In the genomic region with DNA sequence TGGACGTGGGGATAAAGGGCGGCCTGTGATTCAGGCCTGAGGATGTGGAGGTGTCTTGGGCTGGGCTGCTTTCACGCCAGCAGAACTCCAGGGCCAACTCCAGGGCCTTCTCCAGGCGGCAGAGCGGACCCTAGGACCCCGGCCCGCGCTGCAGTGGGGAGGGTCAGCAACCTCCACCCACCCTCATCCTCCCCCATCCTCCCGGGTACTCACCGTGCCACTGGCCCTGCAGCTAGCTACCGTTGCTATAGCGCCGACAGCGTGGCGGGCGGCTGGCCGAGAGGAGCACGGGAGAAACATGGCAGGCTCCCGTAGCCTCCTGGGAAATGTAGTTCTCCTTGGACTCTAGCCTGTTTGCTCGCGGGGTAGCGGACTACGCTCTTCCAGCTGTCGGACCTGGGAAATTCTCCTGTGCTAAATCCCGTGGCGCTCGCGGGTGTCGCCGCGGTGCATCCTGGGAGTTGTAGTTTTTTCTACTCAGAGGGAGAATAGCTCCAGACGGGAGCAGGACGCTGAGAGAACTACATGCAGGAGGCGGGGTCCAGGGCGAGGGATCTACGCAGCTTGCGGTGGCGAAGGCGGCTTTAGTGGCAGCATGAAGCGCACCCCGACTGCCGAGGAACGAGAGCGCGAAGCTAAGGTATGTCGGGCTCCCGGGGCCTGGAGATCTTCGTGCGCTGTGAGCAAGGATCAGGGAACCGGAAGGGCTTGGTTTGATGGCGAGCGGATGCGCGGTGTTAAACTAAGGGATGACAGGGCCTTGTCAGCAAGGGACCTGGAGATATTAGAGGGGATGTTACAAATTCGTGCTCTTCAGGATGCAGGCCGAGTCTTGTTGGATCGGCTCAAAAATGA, we compare ENCODE assay signal across 8 cellular contexts. TPM values are rescaled to one million over a fixed set of nuclear protein-coding genes. Genes with fewer than 3 reads are reported as not detected.
DNase-seq lines count a peak whose midpoint lies in the region; ATAC-seq and FAIRE-seq lines count a peak whose summit lies in the region.

A gene (plus strand): TSS at position 567 of the 855 bp plus-strand sequence.
A gene (minus strand): TSS at position 270 of the 855 bp plus-strand sequence. CDS start 3,136 bp downstream, outside the sequence.

- H3K27ac ChIP-seq in mesodermal cell (ENCODE audit: low read depth, low read length, severe bottlenecking) = peak within 1 kb of the TSS; percentile 19

- DNase-seq in COR-L47 (lab: John Stamatoyannopoulos, UW) = peak; percentile 98
- peak; percentile 97 for DNase-seq in HTR-8/SVneo (ENCODE audit: insufficient read length, low spot score)
- peak; percentile 95 for DNase-seq in NOMO-1 treated with dmso at 0.1 percent for 144 hours (lab: John Stamatoyannopoulos, UW; ENCODE audit: unreplicated experiment)
- DNase-seq in activated CD8-positive, alpha-beta memory T cell treated with anti-CD3 and anti-CD28 coated beads, Interleukin-2, amount 50 U/mL, for 1 hour (ENCODE audit: extremely low read depth) = peak; percentile 91
- peak; percentile 85 to 93 for DNase-seq in stimulated activated CD8-positive, alpha-beta memory T cell treated with anti-CD3 and anti-CD28 coated beads, Interleukin-15, amount 100 ng/mL, for 4 hours (ENCODE audit: low read depth in 2 of 2)

- H3K4me1 ChIP-seq in mesodermal cell (ENCODE audit: control insufficient read depth, insufficient read depth, low read length, poor library complexity, severe bottlenecking) = no peaks in the 10 kb centered on the region

- ATAC-seq in GM21367 (IDR thresholded peaks at IDR 0.05; ENCODE audit: unreplicated experiment) = peak; percentile 97

- FAIRE-seq in HTR-8/SVneo (lab: Jason Lieb, UNC) (peak; percentile 95), endometrium (lab: Jason Lieb, UNC) (peak; percentile 99)

- H3K4me3 ChIP-seq in mesodermal cell (ENCODE audit: extremely low read depth, insufficient read depth, low read length, poor library complexity, severe bottlenecking) = peak within 1 kb of the TSS; percentile 77

- H3K9me3 ChIP-seq in mesodermal cell (ENCODE audit: control insufficient read depth, low read length) = no peaks in the 10 kb centered on the region

- WGBS in mesodermal cell (ENCODE audit: insufficient coverage in 2 of 2), 2 experiments = 1% methylated on average over 35 to 48 of the region's 57 CpGs

- H3K36me3 ChIP-seq in mesodermal cell (ENCODE audit: control insufficient read depth, insufficient read depth, low read length) = peaks cover 20% of the 10 kb centered on the region

RNA-seq across cellular contexts. Expression of the first gene that starts in this region (rescaled TPM):
- 70.8 TPM for polyA plus RNA-seq in mesodermal cell (2013, experiment 1 of 2)
- 63.8 TPM for polyA plus RNA-seq in mesodermal cell (2013, experiment 2 of 2)

RNA-seq across cellular contexts. Expression of the second gene that starts in this region (rescaled TPM):
- polyA plus RNA-seq in mesodermal cell (2013, experiment 1 of 2) = 8.5 TPM
- polyA plus RNA-seq in mesodermal cell (2013, experiment 2 of 2) = 9.4 TPM

Comparison
In these comparisons a context has a peak if more than half of its experiments do, and no peak if none do; other contexts are left out.
1. Peak in every context shown above with its lines: DNase-seq, ATAC-seq, H3K4me3 ChIP-seq and H3K27ac ChIP-seq.